Comparison of ENCODE assay signal across 8 cellular contexts in the genomic region with DNA sequence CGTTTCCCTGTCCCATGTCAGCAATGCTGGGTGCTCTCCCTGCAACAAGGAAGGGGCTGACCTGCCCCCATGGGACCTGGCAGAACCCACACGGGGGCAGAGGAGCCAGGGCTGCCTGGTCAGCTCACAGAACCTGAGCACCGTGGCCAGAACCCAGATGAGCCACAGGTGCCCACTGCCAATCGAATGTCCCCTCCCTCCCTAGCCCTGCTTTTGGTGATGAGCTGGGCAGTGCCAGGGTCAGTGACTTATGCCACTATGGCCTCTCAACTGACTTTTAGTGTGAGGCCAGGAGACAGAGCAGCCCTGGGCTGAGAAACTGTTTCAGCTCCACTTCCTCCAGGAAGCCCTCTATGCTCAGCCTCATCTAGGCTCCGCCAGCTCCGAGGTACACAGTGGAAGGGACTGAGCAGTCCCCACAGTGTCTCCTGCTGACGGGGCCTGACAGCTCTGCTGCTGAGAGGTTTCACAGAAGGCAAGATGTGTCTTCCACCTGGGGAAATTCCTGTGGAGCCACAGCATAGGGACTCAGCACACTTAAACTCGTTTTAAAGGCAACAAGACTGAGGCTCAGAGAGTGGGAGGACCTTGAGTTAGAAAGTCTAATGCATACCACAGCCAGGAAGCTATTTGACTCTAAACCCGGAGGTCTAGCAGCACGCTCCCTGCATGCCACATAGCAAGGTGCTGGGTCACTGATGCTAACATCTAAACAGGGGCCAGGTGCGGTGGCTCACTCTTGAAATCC. TPM values are rescaled to one million over a fixed set of nuclear protein-coding genes. Genes with fewer than 3 reads are reported as not detected.
A peak's percentile ranks its signal among the peaks of the same experiment; 100 is the strongest.
DNase-seq lines count a peak whose midpoint lies in the region; ATAC-seq and TF ChIP-seq lines count a peak whose summit lies in the region.

No MANE protein-coding gene starts in this region.

- H3K36me3 ChIP-seq in HUES6 (ENCODE audit: control insufficient read depth, insufficient read depth, low read length) (0 out of 2 replicates have a peak, but pooled peaks cover 4% of the 10 kb centered on the region), WERI-Rb-1 (0 out of 2 replicates have a peak, but pooled peaks cover 2% of the 10 kb centered on the region), tibial artery (no peaks in the 10 kb centered on the region)

- H3K9me3 ChIP-seq in HUES6 (ENCODE audit: control insufficient read depth, insufficient read depth, low read depth, low read length): peaks cover 3% of the 10 kb centered on the region; the same call in 1 of the 2 replicates
- no peaks in the 10 kb centered on the region for H3K9me3 ChIP-seq in WERI-Rb-1 (ENCODE audit: severe bottlenecking)
- H3K9me3 ChIP-seq in tibial artery: no peaks in the 10 kb centered on the region

- H3K4me3 ChIP-seq in HUES6 (ENCODE audit: low read depth, low read length) (no peak overlapping the region), WERI-Rb-1 (ENCODE audit: low read depth, low read length) (no peak overlapping the region), tibial artery (no peak overlapping the region)

- intact Hi-C loops in tibial artery (cut with DNase I; ENCODE audit: low total_unique reads): no loop called here

- peaks cover 52% of the 10 kb centered on the region for H3K4me1 ChIP-seq in HUES6 (ENCODE audit: control insufficient read depth, insufficient read depth, low read length)
- H3K4me1 ChIP-seq in foreskin keratinocyte: peaks cover 33% of the 10 kb centered on the region
- H3K4me1 ChIP-seq in tibial artery: peaks cover 0 to 19% (median 12%) of the 10 kb centered on the region in 4 donors

- no peak overlapping the region; the same call in 1 of the 2 replicates for H3K27ac ChIP-seq in HUES6 (ENCODE audit: low read depth, low read length)
- H3K27ac ChIP-seq in foreskin keratinocyte: peak overlapping the region; percentile 81
- no peak overlapping the region for H3K27ac ChIP-seq in WERI-Rb-1
- no peak overlapping the region for H3K27ac ChIP-seq in tibial artery

- ATAC-seq in foreskin keratinocyte (no peak), GM19397 (IDR thresholded peaks at IDR 0.05; ENCODE audit: unreplicated experiment) (no peak)
- peak; percentile 37 for ATAC-seq in stimulated activated naive CD8-positive, alpha-beta T cell treated with anti-CD3 and anti-CD28 coated beads, Interleukin-15, Interleukin-2, amounts not matched to agents 100 U/mL and 50 U/mL, for 24 hours

- TF ChIP-seq CTCF in foreskin keratinocyte (conservative IDR thresholded peaks at IDR 0.05): no peak
- no peak for TF ChIP-seq CTCF in WERI-Rb-1 (IDR thresholded peaks at IDR 0.05; ENCODE audit: low read depth, low read length)
- TF ChIP-seq CTCF in tibial artery (IDR thresholded peaks at IDR 0.05): no peak

- DNase-seq in activated CD4-positive, alpha-beta T cell treated with anti-CD3 and anti-CD28 coated beads, Interleukin-2, amount 50 U/mL, for 1 hour: peak; percentile 47
- DNase-seq in foreskin keratinocyte (no peak), WERI-Rb-1 (no peak), tibial artery (no peak), NCI-H446 treated with DMSO at 0.1 percent for 48 hours (lab: John Stamatoyannopoulos, UW) (no peak)
- DNase-seq in stimulated activated naive CD8-positive, alpha-beta T cell treated with anti-CD3 and anti-CD28 coated beads, Interleukin-15, Interleukin-2, amounts not matched to agents 100 U/mL and 50 U/mL, for 24 hours: peak; percentile 40

- H3K9ac ChIP-seq in HUES6 (ENCODE audit: low read length): peak overlapping the region; percentile 37

- no peaks in the 10 kb centered on the region for H3K27me3 ChIP-seq in HUES6 (ENCODE audit: control insufficient read depth, insufficient read depth, low read length)
- no peaks in the 10 kb centered on the region for H3K27me3 ChIP-seq in foreskin keratinocyte
- H3K27me3 ChIP-seq in WERI-Rb-1 (ENCODE audit: insufficient read depth, low read depth, severe bottlenecking): no peaks in the 10 kb centered on the region
- H3K27me3 ChIP-seq in tibial artery: no peaks in the 10 kb centered on the region

RNA-seq across cellular contexts. Expression of a gene that starts 6.9 kb away (rescaled TPM):
- 16.1 and 17.6 TPM in 2 replicates for total RNA-seq in foreskin keratinocyte
- polyA plus RNA-seq in foreskin keratinocyte: 21.3 and 22.9 TPM in 2 replicates

Comparison
In these comparisons a context has a peak if more than half of its experiments do, and no peak if none do; other contexts are left out.
1. DNase-seq: peak in activated CD4-positive, alpha-beta T cell treated with anti-CD3 and anti-CD28 coated beads, Interleukin-2, amount 50 U/mL, for 1 hour (single experiment) and stimulated activated naive CD8-positive, alpha-beta T cell treated with anti-CD3 and anti-CD28 coated beads, Interleukin-15, Interleukin-2, amounts not matched to agents 100 U/mL and 50 U/mL, for 24 hours (single experiment); none in foreskin keratinocyte (0 of 2), WERI-Rb-1 (single experiment), tibial artery (0 of 2) and NCI-H446 treated with DMSO at 0.1 percent for 48 hours (single experiment).